ENCODE assay signal across 34 cellular contexts in genomic region chr2:167200025-167200424, GRCh38.
"Had no signal": no experiment of that assay in that cellular context is flagged by ENCODE, and none has a peak within 500 bp of the region (broad histone marks: within the 10 kb centered on the region; RNA-seq: fewer than 3 reads in every experiment).

No MANE protein-coding gene starts in this region.

- H3K36me3 Mint-ChIP-seq: activated naive CD4-positive, alpha-beta T cell treated with anti-CD3 and anti-CD28 coated beads, Interleukin-2, amount 50 U/mL, for 24 hours; activated naive CD8-positive, alpha-beta T cell treated with anti-CD3 and anti-CD28 coated beads, Interleukin-2, amount 10 ng/mL, durations not matched to agents 7 days and 5 days had no signal

- H3K27ac ChIP-seq: body of pancreas, PC-9, RWPE1, WERI-Rb-1 had no signal

- ATAC-seq: activated CD8-positive, alpha-beta T cell treated with anti-CD3 and anti-CD28 coated beads for 36 hours; activated T-cell treated with anti-CD3 and anti-CD28 coated beads, Interleukin-2, amount 50 U/mL, for 72 hours; body of pancreas; Right ventricle myocardium inferior had no signal

- H3K27me3 Mint-ChIP-seq: activated CD8-positive, alpha-beta T cell treated with anti-CD3 and anti-CD28 coated beads for 36 hours; activated naive CD4-positive, alpha-beta T cell treated with anti-CD3 and anti-CD28 coated beads, Interleukin-2, amount 50 U/mL, for 24 hours; activated naive CD8-positive, alpha-beta T cell treated with anti-CD3 and anti-CD28 coated beads, Interleukin-2, amount 10 ng/mL, durations not matched to agents 7 days and 5 days; central memory CD8-positive, alpha-beta T cell had no signal

- DNase-seq: activated CD4-positive, alpha-beta T cell treated with anti-CD3 and anti-CD28 coated beads for 1 hour; activated CD4-positive, alpha-beta T cell treated with anti-CD3 and anti-CD28 coated beads for 48 hours; activated CD4-positive, alpha-beta T cell treated with anti-CD3 and anti-CD28 coated beads, Interleukin-2, amount 50 U/mL, for 4 hours; activated CD4-positive, CD25-positive, alpha-beta regulatory T cell; activated CD8-positive, alpha-beta T cell treated with anti-CD3 and anti-CD28 coated beads for 36 hours; activated gamma-delta T cell; activated naive CD4-positive, alpha-beta T cell treated with Interleukin-2 at 50 U/mL for 16 hours; activated naive CD8-positive, alpha-beta T cell treated with anti-CD3 and anti-CD28 coated beads, Interleukin-2, amount 10 ng/mL, durations not matched to agents 7 days and 5 days; activated T-cell treated with anti-CD3 and anti-CD28 coated beads, Interleukin-2, amount 50 U/mL, for 1 hour; activated T-cell treated with anti-CD3 and anti-CD28 coated beads, Interleukin-2, amount 50 U/mL, for 72 hours; amygdala; body of pancreas; Kasumi-1; KG1; MG63; NCI-H1048; NCI-H1105 treated with DMSO at 0.1 percent for 48 hours; NCI-H1436; NCI-H1694; NCI-H1930; NCI-H2081 treated with DMSO at 0.1 percent for 48 hours; NCI-H510A; NCI-H526; NCI-H748 treated with DMSO at 0.1 percent for 48 hours; NK-92 treated with Interleukin-12 subunit alpha and Interleukin-12 subunit beta, amount 100 ng/mL, for 24 hours; PC-9; SIG-M5; T1000; WERI-Rb-1 had no signal

- H3K9me3 ChIP-seq: body of pancreas, MG63 had no signal

- H3K4me1 Mint-ChIP-seq: activated naive CD4-positive, alpha-beta T cell treated with anti-CD3 and anti-CD28 coated beads, Interleukin-2, amount 50 U/mL, for 24 hours; activated naive CD8-positive, alpha-beta T cell treated with anti-CD3 and anti-CD28 coated beads, Interleukin-2, amount 10 ng/mL, durations not matched to agents 7 days and 5 days; central memory CD8-positive, alpha-beta T cell had no signal

- H3K36me3 ChIP-seq: MG63, WERI-Rb-1 had no signal

- H3K4me3 Mint-ChIP-seq: activated CD8-positive, alpha-beta T cell treated with anti-CD3 and anti-CD28 coated beads for 36 hours; activated naive CD4-positive, alpha-beta T cell treated with anti-CD3 and anti-CD28 coated beads, Interleukin-2, amount 50 U/mL, for 24 hours; activated naive CD8-positive, alpha-beta T cell treated with anti-CD3 and anti-CD28 coated beads, Interleukin-2, amount 10 ng/mL, durations not matched to agents 7 days and 5 days; activated T-cell treated with anti-CD3 and anti-CD28 coated beads, Interleukin-2, amount 50 U/mL, for 72 hours; central memory CD8-positive, alpha-beta T cell had no signal

- H3K4me3 ChIP-seq: body of pancreas, MG63, PC-9 had no signal

- H3K27me3 ChIP-seq: body of pancreas, MG63 had no signal

- H3K9me3 Mint-ChIP-seq: activated CD8-positive, alpha-beta T cell treated with anti-CD3 and anti-CD28 coated beads for 36 hours; activated naive CD4-positive, alpha-beta T cell treated with anti-CD3 and anti-CD28 coated beads, Interleukin-2, amount 50 U/mL, for 24 hours; activated naive CD8-positive, alpha-beta T cell treated with anti-CD3 and anti-CD28 coated beads, Interleukin-2, amount 10 ng/mL, durations not matched to agents 7 days and 5 days; activated T-cell treated with anti-CD3 and anti-CD28 coated beads, Interleukin-2, amount 50 U/mL, for 72 hours; activated T-helper 2 cell treated with anti-CD3 and anti-CD28 coated beads, Interferon-gamma antibody, Interleukin-2, Interleukin-4, amounts not matched to agents 10 μg/mL and 5 μg/mL and 100 μg/mL, durations not matched to agents 14 hours and 24 hours and 36 hours had no signal

- H3K27ac Mint-ChIP-seq: activated CD8-positive, alpha-beta T cell treated with anti-CD3 and anti-CD28 coated beads for 36 hours; activated naive CD4-positive, alpha-beta T cell treated with anti-CD3 and anti-CD28 coated beads, Interleukin-2, amount 50 U/mL, for 24 hours; activated naive CD8-positive, alpha-beta T cell treated with anti-CD3 and anti-CD28 coated beads, Interleukin-2, amount 10 ng/mL, durations not matched to agents 7 days and 5 days; activated T-cell treated with anti-CD3 and anti-CD28 coated beads, Interleukin-2, amount 50 U/mL, for 72 hours; activated T-helper 2 cell treated with anti-CD3 and anti-CD28 coated beads, Interferon-gamma antibody, Interleukin-2, Interleukin-4, amounts not matched to agents 10 μg/mL and 5 μg/mL and 100 μg/mL, durations not matched to agents 14 hours and 24 hours and 36 hours had no signal
